Comparison of ENCODE assay signal across 1 cellular context in genomic region chr1:51569284-51570062, GRCh38.
TF ChIP-seq lines count a peak whose summit lies in the region.

No MANE protein-coding gene starts in this region.

TF ChIP-seq in HEK293, 187 proteins besides CTCF, POLR2A, EP300 and RAD21 (continued from another document):
- TF ChIP-seq ZNF23 (tag by site-specific recombination; IDR thresholded peaks at IDR 0.05; ENCODE audit: borderline replicate concordance), result no peak
